In the genomic region with DNA sequence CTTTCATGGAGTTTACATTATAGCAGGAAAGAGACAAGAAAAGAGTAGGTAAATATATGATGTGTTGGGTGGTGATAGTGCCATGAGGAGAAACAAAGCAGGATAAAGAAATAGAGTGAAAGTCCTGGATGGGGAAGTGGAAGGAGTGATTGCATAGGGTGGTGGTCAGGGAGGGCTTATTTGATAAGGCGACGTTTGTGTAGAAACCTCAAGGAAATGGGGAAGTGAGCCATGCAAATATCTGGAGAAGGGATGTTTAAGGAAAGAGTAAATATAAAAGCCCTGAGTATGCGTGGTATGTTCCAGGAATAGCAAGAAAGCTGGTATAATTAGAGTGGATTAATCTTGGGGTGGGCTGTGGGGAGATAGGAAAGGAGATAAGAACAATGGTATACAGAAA, we compare ENCODE assay signal across 26 cellular contexts.
"Had no signal": no experiment of that assay in that cellular context is flagged by ENCODE, and none has a peak within 500 bp of the region (broad histone marks: within the 10 kb centered on the region; RNA-seq: fewer than 3 reads in every experiment).

No MANE protein-coding gene starts in this region.

- H3K4me1 ChIP-seq: heart right ventricle, parathyroid adenoma, right lobe of liver, tibial artery had no signal

- H3K27me3 ChIP-seq: brain microvascular endothelial cell, heart right ventricle, right lobe of liver, tibial artery had no signal

- H3K27ac ChIP-seq: brain microvascular endothelial cell, heart right ventricle, parathyroid adenoma, right lobe of liver, tibial artery, VCaP had no signal

- H3K4me3 ChIP-seq: heart right ventricle, mucosa of descending colon, right lobe of liver, tibial artery had no signal

- H3K36me3 ChIP-seq: brain microvascular endothelial cell, heart right ventricle, right lobe of liver, tibial artery had no signal

- H3K9ac ChIP-seq: parathyroid adenoma had no signal

- ATAC-seq: activated CD4-positive, CD25-positive, alpha-beta regulatory T cell treated with anti-CD3 and anti-CD28 coated beads, Interleukin-2, amount 50 U/mL, for 24 hours; activated CD8-positive, alpha-beta T cell treated with anti-CD3 and anti-CD28 coated beads, Interleukin-2, amount 10 ng/mL, durations not matched to agents 7 days and 5 days; activated naive CD4-positive, alpha-beta T cell treated with anti-CD3 and anti-CD28 coated beads, Interleukin-2, amount 50 U/mL, for 72 hours; activated T-helper 17 cell treated with anti-CD3 and anti-CD28 coated beads, Interleukin-2, amount 50 U/mL, for 72 hours; heart right ventricle; left cardiac atrium; mucosa of descending colon; right lobe of liver; stimulated activated effector memory CD8-positive, alpha-beta T cell treated with anti-CD3 and anti-CD28 coated beads, Interleukin-12 subunit alpha, Interleukin-12 subunit beta, amount 100 ng/mL, for 72 hours; stimulated activated naive CD8-positive, alpha-beta T cell treated with anti-CD3 and anti-CD28 coated beads, Interleukin-15, amount 100 ng/mL, for 72 hours had no signal

- H3K9me3 ChIP-seq: mucosa of descending colon, right lobe of liver had no signal

- DNase-seq: activated CD4-positive, alpha-beta T cell treated with anti-CD3 and anti-CD28 coated beads, Interleukin-2, amount 50 U/mL, for 1 hour; activated CD8-positive, alpha-beta T cell treated with anti-CD3 and anti-CD28 coated beads, Interleukin-2, amount 10 ng/mL, durations not matched to agents 7 days and 5 days; activated T-cell treated with anti-CD3 and anti-CD28 coated beads, Interleukin-2, amount 50 U/mL, for 1 hour; aorta; brain microvascular endothelial cell; caudate nucleus; dermis blood vessel endothelial cell; effector CD8-positive, alpha-beta T cell; erythroblast; foreskin fibroblast; heart right ventricle; islet precursor cell; left cardiac atrium; mucosa of descending colon; nucleus accumbens; right lobe of liver; small intestine; stimulated activated CD4-positive, alpha-beta T cell treated with anti-CD3 and anti-CD28 coated beads, Interleukin-2, amount 100 ng/mL, for 24 hours; stimulated activated naive CD8-positive, alpha-beta T cell treated with anti-CD3 and anti-CD28 coated beads, Interleukin-15, amount 100 ng/mL, for 72 hours; tibial artery had no signal

- H2AFZ ChIP-seq: parathyroid adenoma had no signal
